ENCODE assay signal across 12 cellular contexts in the genomic region with DNA sequence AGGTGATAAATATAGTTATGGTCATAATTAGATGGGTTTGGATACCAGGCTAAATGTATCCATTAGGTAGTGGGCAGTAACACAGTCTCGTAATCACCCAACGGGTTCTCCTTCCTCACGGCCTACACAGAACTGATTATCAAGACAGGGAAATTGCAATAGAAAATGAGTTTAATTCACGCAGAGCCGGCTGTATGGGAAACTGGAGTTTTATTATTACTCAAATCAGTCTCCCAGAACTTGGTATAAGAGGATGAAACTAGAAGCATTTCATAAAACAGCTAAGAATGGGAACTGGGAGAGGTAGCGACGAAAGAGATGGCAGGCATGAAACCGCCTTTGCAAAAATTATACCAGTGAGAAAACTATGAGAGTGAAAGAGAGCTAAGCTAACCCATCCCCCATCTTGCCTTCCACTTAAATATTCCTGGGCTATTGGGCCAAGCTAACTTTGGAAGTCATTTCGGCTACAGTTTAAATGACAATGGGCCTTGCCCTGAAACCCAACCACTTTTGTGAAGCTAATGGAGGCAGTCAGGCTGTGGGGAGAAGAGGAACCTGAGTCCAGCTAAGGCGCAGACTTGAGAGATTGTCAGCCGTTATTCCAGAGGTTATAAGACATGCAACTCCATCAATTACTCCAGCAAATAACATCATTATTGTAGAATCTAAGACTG. TPM values are rescaled to one million over a fixed set of nuclear protein-coding genes. Genes with fewer than 3 reads are reported as not detected.
DNase-seq lines count a peak whose midpoint lies in the region; ATAC-seq, FAIRE-seq and TF ChIP-seq lines count a peak whose summit lies in the region.
"Had no signal": no experiment of that assay in that cellular context is flagged by ENCODE, and none has a peak within 500 bp of the region (broad histone marks: within the 10 kb centered on the region; RNA-seq: fewer than 3 reads in every experiment).

No MANE protein-coding gene starts in this region.

- H3K27me3 ChIP-seq in OCI-LY3 (ENCODE audit: low read depth, low read length) (no peaks in the 10 kb centered on the region), esophagus squamous epithelium (no peaks in the 10 kb centered on the region)

- H3K36me3 ChIP-seq in OCI-LY3 (replicated peaks; ENCODE audit: low read depth, low read length): peaks cover 73% of the 10 kb centered on the region
- peaks cover 0 to 73% (median 4%) of the 10 kb centered on the region in 3 donors for H3K36me3 ChIP-seq in esophagus squamous epithelium

- peak overlapping the region; percentile 89 for H3K4me2 ChIP-seq in OCI-LY3 (ENCODE audit: low read length)

- ATAC-seq in GM19455 (IDR thresholded peaks at IDR 0.05; ENCODE audit: unreplicated experiment) (peak; percentile 77), HG02870 (IDR thresholded peaks at IDR 0.05; ENCODE audit: unreplicated experiment) (peak; percentile 70)

- peaks cover 95% of the 10 kb centered on the region for H3K79me2 ChIP-seq in OCI-LY3 (ENCODE audit: low read length)

- H3K4me3 ChIP-seq in OCI-LY3 (ENCODE audit: low read length) (peak overlapping the region; percentile 64), esophagus squamous epithelium (no peak overlapping the region)
- H3K4me3 ChIP-seq: SK-N-MC had no signal

- H3K4me1 ChIP-seq in OCI-LY3 (ENCODE audit: low read length) (peaks cover 97% of the 10 kb centered on the region), esophagus squamous epithelium (no peaks in the 10 kb centered on the region)

- intact Hi-C loops in esophagus squamous epithelium (cut with DNase I): no loop called here

- peak overlapping the region; percentile 69 for H3K9ac ChIP-seq in OCI-LY3 (ENCODE audit: low read length)

- TF ChIP-seq CTCF in OCI-LY3 (IDR thresholded peaks at IDR 0.05; ENCODE audit: low read depth, low read length) (no peak), esophagus squamous epithelium (IDR thresholded peaks at IDR 0.05) (no peak)

- H2AFZ ChIP-seq in OCI-LY3 (ENCODE audit: low read depth, low read length): no peak overlapping the region

- H3K9me3 ChIP-seq in OCI-LY3 (ENCODE audit: insufficient read depth, low read length): no peaks in the 10 kb centered on the region
- no peaks in the 10 kb centered on the region for H3K9me3 ChIP-seq in esophagus squamous epithelium

- DNase-seq in GM12891 (ENCODE audit: insufficient read length, low spot score): no peak
- DNase-seq in NCI-H1436 (lab: John Stamatoyannopoulos, UW): no peak
- no peak for DNase-seq in esophagus squamous epithelium (lab: John Stamatoyannopoulos, UW)
- no peak for DNase-seq in mucosa of gallbladder (ENCODE audit: low spot score)
- DNase-seq in globus pallidus (ENCODE audit: low spot score): no peak
- DNase-seq: activated CD4-positive, alpha-beta T cell treated with anti-CD3 and anti-CD28 coated beads, Interleukin-2, amount 10 ng/mL, durations not matched to agents 24 days and 14 days; activated naive CD4-positive, alpha-beta T cell treated with anti-CD3 and anti-CD28 coated beads for 36 hours; NCI-H446 had no signal

- H3K27ac ChIP-seq in OCI-LY3 (ENCODE audit: low read length) (peak overlapping the region; percentile 93), esophagus squamous epithelium (no peak overlapping the region)
- H3K27ac ChIP-seq: SK-N-MC had no signal

- H4K20me1 ChIP-seq in OCI-LY3 (ENCODE audit: insufficient read depth, low read length): peaks cover 71% of the 10 kb centered on the region

- WGBS in esophagus squamous epithelium, 2 donors: 93 to 95% methylated on average over 11 of the region's 11 CpGs

- TF ChIP-seq POLR2A in GM12891 (IDR thresholded peaks at IDR 0.05; ENCODE audit: low read depth, low read length) (no peak), esophagus squamous epithelium (IDR thresholded peaks at IDR 0.05) (no peak)

- peak; percentile 90 for FAIRE-seq in GM12891 (lab: Jason Lieb, UNC)

TF ChIP-seq in GM12891, 5 proteins besides CTCF, POLR2A, EP300 and RAD21:
- peak; percentile 79 for TF ChIP-seq SPI1 (IDR thresholded peaks at IDR 0.05; ENCODE audit: low read depth, low read length)
- TF ChIP-seq PAX5 (IDR thresholded peaks at IDR 0.05; ENCODE audit: insufficient read depth, low read length, severe bottlenecking): no peak

RNA-seq across cellular contexts. Expression of a gene that starts 29.6 kb away (rescaled TPM):
- 254 TPM for polyA plus RNA-seq in GM12891 (2012; ENCODE audit: low read depth, missing spikeins)
- 100 to 1,000 TPM in 2 of 4 donors, 10 to 100 TPM in 2; 38.5 to 167 (median 109) TPM for total RNA-seq in esophagus squamous epithelium
- total RNA-seq in mucosa of gallbladder: 149 TPM
